ENCODE assay signal across 9 cellular contexts in the genomic region with DNA sequence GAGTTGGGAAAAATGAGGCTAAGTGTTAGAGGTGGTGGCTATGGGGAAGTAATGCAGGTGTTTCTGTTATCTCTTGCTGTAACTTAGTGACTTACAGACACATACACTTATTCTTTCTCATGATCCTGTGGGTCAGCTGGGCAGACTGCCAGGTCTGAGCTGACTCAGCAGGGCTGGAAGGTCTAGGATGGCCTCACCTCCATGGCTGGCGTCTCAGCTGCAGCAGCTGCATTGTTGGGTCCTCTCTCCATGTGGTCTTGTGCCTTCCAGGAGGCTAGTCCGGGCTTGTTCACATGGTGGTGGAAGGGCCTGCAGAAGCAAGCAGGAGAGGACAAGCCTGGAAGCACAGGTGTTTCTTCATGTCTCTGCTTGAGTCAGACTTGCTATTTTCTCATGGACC.
DNase-seq lines count a peak whose midpoint lies in the region; ATAC-seq lines count a peak whose summit lies in the region.
"Had no signal": no experiment of that assay in that cellular context is flagged by ENCODE, and none has a peak within 500 bp of the region (broad histone marks: within the 10 kb centered on the region; RNA-seq: fewer than 3 reads in every experiment).

No MANE protein-coding gene starts in this region.

- peak overlapping the region in 1 of 2 donors; percentile 41 for H3K4me3 Mint-ChIP-seq in stimulated activated naive CD8-positive, alpha-beta T cell treated with anti-CD3 and anti-CD28 coated beads, Interleukin-15, amount 100 ng/mL, for 72 hours
- H3K4me3 Mint-ChIP-seq in activated CD4-positive, alpha-beta memory T cell treated with anti-CD3 and anti-CD28 coated beads, Interleukin-2, amount 10 ng/mL, durations not matched to agents 7 days and 5 days, result no peak overlapping the region
- no peak overlapping the region for H3K4me3 Mint-ChIP-seq in activated naive CD8-positive, alpha-beta T cell treated with anti-CD3 and anti-CD28 coated beads for 36 hours

- peaks cover 69% of the 10 kb centered on the region for H3K4me1 Mint-ChIP-seq in stimulated activated naive CD8-positive, alpha-beta T cell treated with anti-CD3 and anti-CD28 coated beads, Interleukin-15, amount 100 ng/mL, for 72 hours
- peaks cover 7% of the 10 kb centered on the region for H3K4me1 Mint-ChIP-seq in activated CD4-positive, alpha-beta memory T cell treated with anti-CD3 and anti-CD28 coated beads, Interleukin-2, amount 10 ng/mL, durations not matched to agents 7 days and 5 days
- H3K4me1 Mint-ChIP-seq in activated naive CD8-positive, alpha-beta T cell treated with anti-CD3 and anti-CD28 coated beads for 36 hours, result peaks cover 34% of the 10 kb centered on the region

- CTCF ChIA-PET in activated CD4-positive, alpha-beta memory T cell treated with anti-CD3 and anti-CD28 coated beads, Interleukin-2, amount 10 ng/mL, durations not matched to agents 7 days and 5 days (lab: Charles Lee), result no interaction called here

- H3K27me3 Mint-ChIP-seq in stimulated activated naive CD8-positive, alpha-beta T cell treated with anti-CD3 and anti-CD28 coated beads, Interleukin-15, amount 100 ng/mL, for 72 hours, result no peaks in the 10 kb centered on the region
- H3K27me3 Mint-ChIP-seq in activated CD4-positive, alpha-beta memory T cell treated with anti-CD3 and anti-CD28 coated beads, Interleukin-2, amount 10 ng/mL, durations not matched to agents 7 days and 5 days, result no peaks in the 10 kb centered on the region
- no peaks in the 10 kb centered on the region for H3K27me3 Mint-ChIP-seq in activated naive CD8-positive, alpha-beta T cell treated with anti-CD3 and anti-CD28 coated beads for 36 hours

- peak; percentile 19 for ATAC-seq in stimulated activated naive CD8-positive, alpha-beta T cell treated with anti-CD3 and anti-CD28 coated beads, Interleukin-15, amount 100 ng/mL, for 72 hours
- ATAC-seq in stimulated activated naive CD8-positive, alpha-beta T cell treated with anti-CD3 and anti-CD28 coated beads, Interleukin-15, Interleukin-2, amounts not matched to agents 100 U/mL and 50 U/mL, for 24 hours, result no peak
- ATAC-seq in HG03342 (IDR thresholded peaks at IDR 0.05; ENCODE audit: unreplicated experiment) (peak; percentile 84), left lobe of liver (peak; percentile 40)

- H3K27ac Mint-ChIP-seq in stimulated activated naive CD8-positive, alpha-beta T cell treated with anti-CD3 and anti-CD28 coated beads, Interleukin-15, amount 100 ng/mL, for 72 hours, result peak overlapping the region in 1 of 2 donors; percentile 50
- H3K27ac Mint-ChIP-seq in activated CD4-positive, alpha-beta memory T cell treated with anti-CD3 and anti-CD28 coated beads, Interleukin-2, amount 10 ng/mL, durations not matched to agents 7 days and 5 days, result no peak overlapping the region
- no peak overlapping the region for H3K27ac Mint-ChIP-seq in activated naive CD8-positive, alpha-beta T cell treated with anti-CD3 and anti-CD28 coated beads for 36 hours

- H3K36me3 Mint-ChIP-seq in activated CD4-positive, alpha-beta memory T cell treated with anti-CD3 and anti-CD28 coated beads, Interleukin-2, amount 10 ng/mL, durations not matched to agents 7 days and 5 days (ENCODE audit: low read depth), result no peaks in the 10 kb centered on the region
- H3K36me3 Mint-ChIP-seq in activated naive CD8-positive, alpha-beta T cell treated with anti-CD3 and anti-CD28 coated beads for 36 hours, result peaks cover 11% of the 10 kb centered on the region

- POLR2A ChIA-PET in activated CD4-positive, alpha-beta memory T cell treated with anti-CD3 and anti-CD28 coated beads, Interleukin-2, amount 10 ng/mL, durations not matched to agents 7 days and 5 days (lab: Charles Lee), result no interaction called here

- H3K9me3 Mint-ChIP-seq in stimulated activated naive CD8-positive, alpha-beta T cell treated with anti-CD3 and anti-CD28 coated beads, Interleukin-15, amount 100 ng/mL, for 72 hours, result no peaks in the 10 kb centered on the region
- H3K9me3 Mint-ChIP-seq in activated CD4-positive, alpha-beta memory T cell treated with anti-CD3 and anti-CD28 coated beads, Interleukin-2, amount 10 ng/mL, durations not matched to agents 7 days and 5 days, result no peaks in the 10 kb centered on the region
- no peaks in the 10 kb centered on the region for H3K9me3 Mint-ChIP-seq in activated naive CD8-positive, alpha-beta T cell treated with anti-CD3 and anti-CD28 coated beads for 36 hours

- DNase-seq in stimulated activated naive CD8-positive, alpha-beta T cell treated with anti-CD3 and anti-CD28 coated beads, Interleukin-15, amount 100 ng/mL, for 72 hours, result peak in 1 of 2 donors; percentile 11
- DNase-seq in stimulated activated naive CD8-positive, alpha-beta T cell treated with anti-CD3 and anti-CD28 coated beads, Interleukin-15, Interleukin-2, amounts not matched to agents 100 U/mL and 50 U/mL, for 24 hours, result no peak
- DNase-seq in SW480 (ENCODE audit: low spot score) (peak; percentile 42), left lobe of liver (ENCODE audit: low spot score) (no peak), NCI-H1436 treated with DMSO at 0.1 percent for 48 hours (lab: John Stamatoyannopoulos, UW) (no peak)
- no peak for DNase-seq in activated CD4-positive, alpha-beta memory T cell treated with anti-CD3 and anti-CD28 coated beads, Interleukin-2, amount 10 ng/mL, durations not matched to agents 7 days and 5 days
- no peak for DNase-seq in activated naive CD8-positive, alpha-beta T cell treated with anti-CD3 and anti-CD28 coated beads for 36 hours
- DNase-seq: DND-41 had no signal
